1 cellular context compared by ENCODE assay signal in genomic region chr19:47437500-47437899, GRCh38.
A peak's percentile ranks its signal among the peaks of the same experiment; 100 is the strongest.
TF ChIP-seq lines count a peak whose summit lies in the region.

No MANE protein-coding gene starts in this region.

TF ChIP-seq in GM23338, 12 proteins besides CTCF, POLR2A, EP300 and RAD21 (continued from another document):
- TF ChIP-seq, protein P1, sequence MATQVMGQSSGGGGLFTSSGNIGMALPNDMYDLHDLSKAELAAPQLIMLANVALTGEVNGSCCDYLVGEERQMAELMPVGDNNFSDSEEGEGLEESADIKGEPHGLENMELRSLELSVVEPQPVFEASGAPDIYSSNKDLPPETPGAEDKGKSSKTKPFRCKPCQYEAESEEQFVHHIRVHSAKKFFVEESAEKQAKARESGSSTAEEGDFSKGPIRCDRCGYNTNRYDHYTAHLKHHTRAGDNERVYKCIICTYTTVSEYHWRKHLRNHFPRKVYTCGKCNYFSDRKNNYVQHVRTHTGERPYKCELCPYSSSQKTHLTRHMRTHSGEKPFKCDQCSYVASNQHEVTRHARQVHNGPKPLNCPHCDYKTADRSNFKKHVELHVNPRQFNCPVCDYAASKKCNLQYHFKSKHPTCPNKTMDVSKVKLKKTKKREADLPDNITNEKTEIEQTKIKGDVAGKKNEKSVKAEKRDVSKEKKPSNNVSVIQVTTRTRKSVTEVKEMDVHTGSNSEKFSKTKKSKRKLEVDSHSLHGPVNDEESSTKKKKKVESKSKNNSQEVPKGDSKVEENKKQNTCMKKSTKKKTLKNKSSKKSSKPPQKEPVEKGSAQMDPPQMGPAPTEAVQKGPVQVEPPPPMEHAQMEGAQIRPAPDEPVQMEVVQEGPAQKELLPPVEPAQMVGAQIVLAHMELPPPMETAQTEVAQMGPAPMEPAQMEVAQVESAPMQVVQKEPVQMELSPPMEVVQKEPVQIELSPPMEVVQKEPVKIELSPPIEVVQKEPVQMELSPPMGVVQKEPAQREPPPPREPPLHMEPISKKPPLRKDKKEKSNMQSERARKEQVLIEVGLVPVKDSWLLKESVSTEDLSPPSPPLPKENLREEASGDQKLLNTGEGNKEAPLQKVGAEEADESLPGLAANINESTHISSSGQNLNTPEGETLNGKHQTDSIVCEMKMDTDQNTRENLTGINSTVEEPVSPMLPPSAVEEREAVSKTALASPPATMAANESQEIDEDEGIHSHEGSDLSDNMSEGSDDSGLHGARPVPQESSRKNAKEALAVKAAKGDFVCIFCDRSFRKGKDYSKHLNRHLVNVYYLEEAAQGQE (IDR thresholded peaks at IDR 0.05; ENCODE audit: unreplicated experiment): peak; percentile 86
